Comparison of ENCODE assay signal across 23 cellular contexts in genomic region chr5:20678386-20678785, GRCh38.
DNase-seq lines count a peak whose midpoint lies in the region; ATAC-seq and TF ChIP-seq lines count a peak whose summit lies in the region.
"Had no signal": no experiment of that assay in that cellular context is flagged by ENCODE, and none has a peak within 500 bp of the region (broad histone marks: within the 10 kb centered on the region; RNA-seq: fewer than 3 reads in every experiment).

No MANE protein-coding gene starts in this region.

- H2BK5ac ChIP-seq in mesenchymal stem cell (ENCODE audit: low read depth, low read length, poor library complexity, severe bottlenecking), result no peak overlapping the region

- no peak for DNase-seq in PC-3
- no peak for DNase-seq in mesenchymal stem cell
- DNase-seq in lower leg skin (ENCODE audit: low spot score in 2 of 2), result no peak
- DNase-seq in NCI-H187 treated with DMSO at 0.1 percent for 48 hours (lab: John Stamatoyannopoulos, UW), result no peak
- DNase-seq: activated B cell treated with CpG ODN at 0.5 μM for 24 hours; activated CD4-positive, alpha-beta T cell treated with anti-CD3 and anti-CD28 coated beads, Interleukin-2, amount 50 U/mL, for 48 hours; activated naive CD4-positive, alpha-beta T cell treated with Interleukin-2 at 50 U/mL for 16 hours; activated T-cell treated with anti-CD3 and anti-CD28 coated beads for 4 hours; CD8-positive, alpha-beta T cell; DND-41; heart left ventricle; natural killer cell; retina; spleen; stimulated activated CD4-positive, alpha-beta T cell treated with anti-CD3 and anti-CD28 coated beads, Interleukin-4, amount 100 ng/mL, for 4 hours; stimulated activated naive CD8-positive, alpha-beta T cell treated with anti-CD3 and anti-CD28 coated beads, Interleukin-15, amount 100 ng/mL, for 72 hours; T1000; tibial artery had no signal

- no peak overlapping the region for H3K18ac ChIP-seq in mesenchymal stem cell (ENCODE audit: low read depth in 1 of 2, low read length in 2 of 2)

- H3K4ac ChIP-seq in mesenchymal stem cell (ENCODE audit: low read depth in 1 of 2, low read length in 2 of 2), result no peak overlapping the region

- H3K14ac ChIP-seq in mesenchymal stem cell (ENCODE audit: low read length in 2 of 2), result no peak overlapping the region

- H3K27ac ChIP-seq in PC-3 (ENCODE audit: low read length) (peak overlapping the region; percentile 67), mesenchymal stem cell (ENCODE audit: low read length, poor library complexity, severe bottlenecking) (no peak overlapping the region)
- H3K27ac ChIP-seq: cardiac muscle cell, heart left ventricle, spleen, tibial artery had no signal

- no peak overlapping the region for H2BK15ac ChIP-seq in mesenchymal stem cell (ENCODE audit: low read depth, poor library complexity, severe bottlenecking)

- no peak for TF ChIP-seq POLR2A in lower leg skin (IDR thresholded peaks at IDR 0.05)

- H2BK120ac ChIP-seq in mesenchymal stem cell (ENCODE audit: low read depth, low read length), result no peak overlapping the region

- no peak overlapping the region for H2BK12ac ChIP-seq in mesenchymal stem cell (ENCODE audit: low read length in 2 of 2)

- H4K20me1 ChIP-seq in PC-3 (ENCODE audit: low read length), result no peaks in the 10 kb centered on the region

- no peak overlapping the region for H3K9ac ChIP-seq in PC-3 (ENCODE audit: low read length)
- H3K9ac ChIP-seq in mesenchymal stem cell (ENCODE audit: low read length), result peak overlapping the region; percentile 31

- peak overlapping the region; percentile 61 for H3K4me2 ChIP-seq in PC-3 (ENCODE audit: low read length)
- no peak overlapping the region for H3K4me2 ChIP-seq in mesenchymal stem cell (ENCODE audit: low read length, poor library complexity, severe bottlenecking)

- TF ChIP-seq CTCF in PC-3 (conservative IDR thresholded peaks at IDR 0.05; ENCODE audit: low read depth, low read length) (no peak), lower leg skin (IDR thresholded peaks at IDR 0.05) (no peak)

- H3K79me1 ChIP-seq in mesenchymal stem cell (replicated peaks; ENCODE audit: low read length, poor library complexity, severe bottlenecking), result no peaks in the 10 kb centered on the region

- no peaks in the 10 kb centered on the region for H3F3A ChIP-seq in PC-3 (ENCODE audit: low read length, unreplicated experiment)

- no peak overlapping the region for H4K91ac ChIP-seq in mesenchymal stem cell (ENCODE audit: low read length)

- no peaks in the 10 kb centered on the region for H3K9me2 ChIP-seq in PC-3 (replicated peaks; ENCODE audit: low read length)

- H3K36me3 ChIP-seq in PC-3 (ENCODE audit: low read depth, low read length) (no peaks in the 10 kb centered on the region), mesenchymal stem cell (ENCODE audit: control insufficient read depth in 1 of 2, insufficient read depth in 2 of 2, low read depth in 1 of 2, low read length in 2 of 2) (no peaks in the 10 kb centered on the region)
- H3K36me3 ChIP-seq: cardiac muscle cell, heart left ventricle, spleen, tibial artery had no signal

- H4K8ac ChIP-seq in mesenchymal stem cell (ENCODE audit: low read length), result no peak overlapping the region

- H3K4me1 ChIP-seq in PC-3 (ENCODE audit: insufficient read depth, low read length), result peaks cover 22% of the 10 kb centered on the region
- no peaks in the 10 kb centered on the region for H3K4me1 ChIP-seq in mesenchymal stem cell (ENCODE audit: control insufficient read depth, insufficient read depth, low read depth, low read length)
- H3K4me1 ChIP-seq: heart left ventricle, spleen, tibial artery had no signal

- CTCF ChIA-PET in PC-3 (lab: Charles Lee), result no interaction called here

- H2AFZ ChIP-seq in PC-3 (ENCODE audit: low read length) (peak overlapping the region; percentile 47), mesenchymal stem cell (ENCODE audit: low read depth, low read length) (no peak overlapping the region)

- no peaks in the 10 kb centered on the region for H3K9me3 ChIP-seq in PC-3 (ENCODE audit: low read length)
- no peaks in the 10 kb centered on the region for H3K9me3 ChIP-seq in mesenchymal stem cell (ENCODE audit: control insufficient read depth, low read length)
- H3K9me3 ChIP-seq: heart left ventricle, tibial artery had no signal

- ATAC-seq in GM18858 (IDR thresholded peaks at IDR 0.05; ENCODE audit: unreplicated experiment), result peak; percentile 46
- peak; percentile 43 for ATAC-seq in HG02610 (IDR thresholded peaks at IDR 0.05; ENCODE audit: unreplicated experiment)
- ATAC-seq in PC-3, result no peak
- no peak for ATAC-seq in HG02763 (IDR thresholded peaks at IDR 0.05; ENCODE audit: unreplicated experiment)
- ATAC-seq: CD8-positive, alpha-beta T cell; HCT116; heart left ventricle; natural killer cell had no signal

- H3K23ac ChIP-seq in mesenchymal stem cell (ENCODE audit: low read length in 2 of 2), result no peak overlapping the region

- no TSS peak for BruUV-seq in PC-3 (replicated peaks; lab: Mats Ljungman, UMichigan)

- POLR2A ChIA-PET in PC-3 (lab: Charles Lee; ENCODE audit: unreplicated experiment), result no interaction called here

- intact Hi-C loops in PC-3 (cut with micrococcal nuclease), result no loop called here
- intact Hi-C loops in lower leg skin (cut with DNase I; ENCODE audit: low total_unique reads), result no loop called here

- no peak overlapping the region for H2AK5ac ChIP-seq in mesenchymal stem cell (ENCODE audit: low read length, severe bottlenecking)

- H3K27me3 ChIP-seq in PC-3 (ENCODE audit: low read length) (no peaks in the 10 kb centered on the region), mesenchymal stem cell (ENCODE audit: control insufficient read depth in 1 of 2, insufficient read depth in 1 of 2, low read length in 2 of 2) (no peaks in the 10 kb centered on the region)
- H3K27me3 ChIP-seq: cardiac muscle cell, heart left ventricle, spleen, tibial artery had no signal

- H3K79me2 ChIP-seq in PC-3 (ENCODE audit: low read length), result no peaks in the 10 kb centered on the region

- H3K4me3 ChIP-seq in PC-3 (ENCODE audit: low read length), result no peak overlapping the region
- H3K4me3 ChIP-seq in mesenchymal stem cell (ENCODE audit: insufficient read depth in 1 of 2, low read depth in 1 of 2, low read length in 2 of 2), result no peak overlapping the region
- no peak overlapping the region for H3K4me3 ChIP-seq in lower leg skin (ENCODE audit: low read depth, poor library complexity, severe bottlenecking)
- H3K4me3 ChIP-seq: cardiac muscle cell, heart left ventricle, spleen, tibial artery had no signal

Comparison
In these comparisons a context has a peak if more than half of its experiments do, and no peak if none do; other contexts are left out.
1. ATAC-seq: peak in GM18858 (single experiment) and HG02610 (single experiment); none in PC-3 (single experiment) and HG02763 (single experiment).